1 cellular context compared by ENCODE assay signal in the genomic region with DNA sequence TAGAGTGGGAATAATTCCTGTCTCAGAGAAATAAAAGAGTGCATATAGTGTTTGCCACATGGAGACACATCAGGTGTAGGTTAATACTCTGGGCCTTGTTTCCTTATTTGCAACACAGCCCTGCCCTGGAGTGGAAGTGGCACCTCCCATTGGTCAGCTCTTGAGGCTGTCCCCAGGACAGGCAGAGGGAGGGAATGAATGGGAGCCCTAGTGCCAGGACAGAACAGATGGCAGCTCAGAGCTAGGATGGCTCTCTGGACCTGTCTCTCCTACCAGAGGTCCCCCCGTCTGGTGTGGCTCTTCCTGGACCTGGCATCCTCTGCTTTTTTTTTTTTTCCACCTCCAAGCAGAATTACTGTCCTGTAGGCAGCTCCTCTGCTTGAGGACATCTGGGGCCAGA.
TF ChIP-seq lines count a peak whose summit lies in the region.

No MANE protein-coding gene starts in this region.

TF ChIP-seq in GM12878, 131 proteins besides CTCF, POLR2A, EP300 and RAD21:
- TF ChIP-seq ZNF384 (IDR thresholded peaks at IDR 0.05; ENCODE audit: borderline replicate concordance, low read depth, low read length) (no peak), JUND (IDR thresholded peaks at IDR 0.05; ENCODE audit: low read depth, low read length) (no peak), SUZ12 (IDR thresholded peaks at IDR 0.05; ENCODE audit: unreplicated experiment) (no peak), FOS (IDR thresholded peaks at IDR 0.05; ENCODE audit: borderline replicate concordance, extremely low read depth, insufficient read length) (no peak)
TF ChIP-seq in GM12878: peak in this region for 0.
